Comparison of ENCODE assay signal across 1 cellular context in genomic region chr9:127785933-127786772, GRCh38.
TF ChIP-seq lines count a peak whose summit lies in the region.

TSS of gene CDK9 (plus strand) at chr9:127786034. CDS start at chr9:127786149, 115 bp downstream.

TF ChIP-seq in HepG2, 621 proteins besides CTCF, POLR2A, EP300 and RAD21 (continued from another document and continues in another):
- TF ChIP-seq ZNF142 (CRISPR knock-in tag; IDR thresholded peaks at IDR 0.05), result peak; percentile 66
- no peak for TF ChIP-seq ZNF276 (CRISPR knock-in tag; IDR thresholded peaks at IDR 0.05; ENCODE audit: low read depth)
- peak; percentile 91 for TF ChIP-seq ZNF563 (CRISPR knock-in tag; IDR thresholded peaks at IDR 0.05)
- no peak for TF ChIP-seq HMGXB3 (CRISPR knock-in tag; IDR thresholded peaks at IDR 0.05; ENCODE audit: borderline replicate concordance)
- no peak for TF ChIP-seq ZFP1 (CRISPR knock-in tag; IDR thresholded peaks at IDR 0.05)
- TF ChIP-seq HMGA1 (CRISPR knock-in tag; conservative IDR thresholded peaks at IDR 0.05), result no peak
- TF ChIP-seq ZNF781 (CRISPR knock-in tag; IDR thresholded peaks at IDR 0.05; ENCODE audit: borderline replicate concordance, not compliant biosample characterization), result no peak
- 0 out of 2 replicates have a peak, but pooled peaks have one; percentile 52 for TF ChIP-seq BRD4 (CRISPR knock-in tag; IDR thresholded peaks at IDR 0.05)
- TF ChIP-seq ZNF883 (CRISPR knock-in tag; IDR thresholded peaks at IDR 0.05; ENCODE audit: not compliant biosample characterization), result peak; percentile 54
- TF ChIP-seq ZNF274 (CRISPR knock-in tag; IDR thresholded peaks at IDR 0.05), result peak; percentile 55; the same call in 1 of the 2 replicates
- TF ChIP-seq ZFP36 (IDR thresholded peaks at IDR 0.05; ENCODE audit: borderline replicate concordance, low read depth, low read length, partially characterized antibody), result no peak
- 0 out of 2 replicates have a peak, but pooled peaks have one; percentile 28 for TF ChIP-seq ZMYM2 (CRISPR knock-in tag; IDR thresholded peaks at IDR 0.05)
- no peak for TF ChIP-seq FOXM1 (CRISPR knock-in tag; IDR thresholded peaks at IDR 0.05)
- peak; percentile 38; the same call in 1 of the 2 replicates for TF ChIP-seq TOPORS (CRISPR knock-in tag; IDR thresholded peaks at IDR 0.05)
- TF ChIP-seq ARNTL (CRISPR knock-in tag; IDR thresholded peaks at IDR 0.05), result 0 out of 2 replicates have a peak, but pooled peaks have one; percentile 28
- no peak for TF ChIP-seq ARID2 (CRISPR knock-in tag; IDR thresholded peaks at IDR 0.05; ENCODE audit: borderline replicate concordance)
- TF ChIP-seq FOXA3 (CRISPR knock-in tag; IDR thresholded peaks at IDR 0.05), result no peak
- peak; percentile 33; the same call in 1 of the 2 replicates for TF ChIP-seq SALL2 (CRISPR knock-in tag; IDR thresholded peaks at IDR 0.05)
- TF ChIP-seq ZNF543 (CRISPR knock-in tag; IDR thresholded peaks at IDR 0.05), result 0 out of 2 replicates have a peak, but pooled peaks have one; percentile 39
- no peak for TF ChIP-seq THRA (CRISPR knock-in tag; IDR thresholded peaks at IDR 0.05; ENCODE audit: borderline replicate concordance)
- no peak for TF ChIP-seq CEBPB (IDR thresholded peaks at IDR 0.05; ENCODE audit: borderline replicate concordance, low read depth, low read length)
- TF ChIP-seq ZFP36L1 (CRISPR knock-in tag; IDR thresholded peaks at IDR 0.05), result 0 out of 2 replicates have a peak, but pooled peaks have one; percentile 27
- peak; percentile 81 for TF ChIP-seq SAP130 (CRISPR knock-in tag; IDR thresholded peaks at IDR 0.05; ENCODE audit: low read depth)
- TF ChIP-seq ZNF891 (CRISPR knock-in tag; IDR thresholded peaks at IDR 0.05), result peak; percentile 29; the same call in 1 of the 2 replicates
- TF ChIP-seq IRF9 (CRISPR knock-in tag; IDR thresholded peaks at IDR 0.05; ENCODE audit: borderline replicate concordance), result peak; percentile 33; the same call in 1 of the 2 replicates
- no peak for TF ChIP-seq DPF2 (CRISPR knock-in tag; IDR thresholded peaks at IDR 0.05; ENCODE audit: borderline replicate concordance, low read depth)
- peak; percentile 76 for TF ChIP-seq SP2 (CRISPR knock-in tag; IDR thresholded peaks at IDR 0.05)
- TF ChIP-seq ZNF7 (CRISPR knock-in tag; IDR thresholded peaks at IDR 0.05), result no peak
- no peak for TF ChIP-seq MIXL1 (CRISPR knock-in tag; IDR thresholded peaks at IDR 0.05)
- TF ChIP-seq ZNF850 (CRISPR knock-in tag; conservative IDR thresholded peaks at IDR 0.05), result no peak
- 0 out of 2 replicates have a peak, but pooled peaks have one; percentile 17 for TF ChIP-seq HNF1B (CRISPR knock-in tag; IDR thresholded peaks at IDR 0.05)
- no peak for TF ChIP-seq TEAD2 (CRISPR knock-in tag; IDR thresholded peaks at IDR 0.05)
- no peak for TF ChIP-seq MXD1 (CRISPR knock-in tag; IDR thresholded peaks at IDR 0.05)
- TF ChIP-seq ZBTB14 (CRISPR knock-in tag; IDR thresholded peaks at IDR 0.05), result no peak
- TF ChIP-seq U2AF1 (optimal IDR thresholded peaks at IDR 0.05; ENCODE audit: low read depth, low read length), result no peak
- TF ChIP-seq CCAR2 (optimal IDR thresholded peaks at IDR 0.05; ENCODE audit: low read depth, low read length), result no peak
- 0 out of 2 replicates have a peak, but pooled peaks have one; percentile 46 for TF ChIP-seq DNMT1 (CRISPR knock-in tag; IDR thresholded peaks at IDR 0.05)
- no peak for TF ChIP-seq LBX2 (CRISPR knock-in tag; IDR thresholded peaks at IDR 0.05; ENCODE audit: borderline replicate concordance)
- TF ChIP-seq NFIC (IDR thresholded peaks at IDR 0.05; ENCODE audit: low read length), result no peak
- TF ChIP-seq ZBTB7B (CRISPR knock-in tag; IDR thresholded peaks at IDR 0.05), result no peak
- peak; percentile 59; the same call in 1 of the 2 replicates for TF ChIP-seq SIN3A (IDR thresholded peaks at IDR 0.05; ENCODE audit: borderline replicate concordance, low read depth, low read length)
